In genomic region chr6:135087403-135087802, GRCh38 we compare ENCODE assay signal across 9 cellular contexts. TPM values are rescaled to one million over a fixed set of nuclear protein-coding genes. Genes with fewer than 3 reads are reported as not detected.
DNase-seq lines count a peak whose midpoint lies in the region; ATAC-seq and TF ChIP-seq lines count a peak whose summit lies in the region.
"Had no signal": no experiment of that assay in that cellular context is flagged by ENCODE, and none has a peak within 500 bp of the region (broad histone marks: within the 10 kb centered on the region; RNA-seq: fewer than 3 reads in every experiment).

No MANE protein-coding gene starts in this region.

- ATAC-seq in GM18868 (IDR thresholded peaks at IDR 0.05; ENCODE audit: unreplicated experiment) (no peak), GM21717 (IDR thresholded peaks at IDR 0.05; ENCODE audit: unreplicated experiment) (no peak)

- POLR2A ChIA-PET in RWPE1 (lab: Yijun Ruan, JAX; ENCODE audit: low non-redundant PET), result interaction anchor here (0.5 kb wide), 1 partner anchor 56 kb away, joined by 3 read pairs; no protein-coding TSS in a partner anchor

- no peaks in the 10 kb centered on the region for H3K4me1 ChIP-seq in BE2C

- CTCF ChIA-PET in RWPE1 (lab: Yijun Ruan, JAX), result no interaction called here

- H3K9me3 ChIP-seq in BE2C, result no peaks in the 10 kb centered on the region
- H3K9me3 ChIP-seq: ovary had no signal

- H3K4me3 ChIP-seq in BE2C (ENCODE audit: low read depth, low read length), result no peak overlapping the region
- H3K4me3 ChIP-seq in cardiac fibroblast (replicated peaks in 1 of 2; ENCODE audit: low read depth in 2 of 2, low read length in 2 of 2), result no peak overlapping the region
- H3K4me3 ChIP-seq: ovary had no signal

- no peaks in the 10 kb centered on the region for H3K36me3 ChIP-seq in BE2C
- H3K36me3 ChIP-seq: ovary had no signal

- DNase-seq in BE2C (peak; percentile 24), NCI-H2171 (lab: John Stamatoyannopoulos, UW) (peak; percentile 59), cardiac fibroblast (ENCODE audit: low read depth in 2 of 2) (no peak), RWPE1 (ENCODE audit: low spot score) (no peak), NCI-H1048 (lab: John Stamatoyannopoulos, UW) (no peak)
- DNase-seq: ovary had no signal

- H3K27ac ChIP-seq in RWPE1, result no peak overlapping the region
- H3K27ac ChIP-seq: ovary had no signal

- TF ChIP-seq CTCF in BE2C (IDR thresholded peaks at IDR 0.05; ENCODE audit: low read depth, low read length) (peak; percentile 45), GM12873 (IDR thresholded peaks at IDR 0.05; ENCODE audit: insufficient read depth, low read depth, low read length, missing control alignments) (peak; percentile 61), cardiac fibroblast (IDR thresholded peaks at IDR 0.05; ENCODE audit: low read depth, low read length) (peak; percentile 11), RWPE1 (conservative IDR thresholded peaks at IDR 0.05; ENCODE audit: low read depth) (no peak)

- H3K27me3 ChIP-seq in BE2C, result no peaks in the 10 kb centered on the region
- H3K27me3 ChIP-seq: ovary had no signal

RNA-seq across cellular contexts. Expression of gene HBS1L, which starts 32.8 kb away (rescaled TPM):
- polyA plus RNA-seq in BE2C (2012; ENCODE audit: insufficient read depth, insufficient read length, low read depth), result 75.3 TPM

Comparison
In these comparisons a context has a peak if more than half of its experiments do, and no peak if none do; other contexts are left out.
1. DNase-seq: peak in BE2C (single experiment) and NCI-H2171 (single experiment); none in cardiac fibroblast (0 of 2), RWPE1 (single experiment) and NCI-H1048 (single experiment).